Comparison of ENCODE assay signal across 8 cellular contexts in genomic region chr11:12599408-12600143, GRCh38.
A peak's percentile ranks its signal among the peaks of the same experiment; 100 is the strongest.
DNase-seq lines count a peak whose midpoint lies in the region; ATAC-seq and TF ChIP-seq lines count a peak whose summit lies in the region.

No MANE protein-coding gene starts in this region.

- peak; percentile 52 for DNase-seq in ELR (ENCODE audit: low read depth)
- DNase-seq in RPMI8226 = peak; percentile 50
- DNase-seq in astrocyte of the cerebellum (ENCODE audit: low read depth) = no peak
- DNase-seq in kidney epithelial cell (ENCODE audit: low read depth) = no peak
- peak; percentile 14 to 37 for DNase-seq in stimulated activated CD8-positive, alpha-beta memory T cell treated with anti-CD3 and anti-CD28 coated beads, Interleukin-2, amount 100 ng/mL, for 48 hours (ENCODE audit: low read depth in 2 of 2)
- DNase-seq in NCI-H2081 treated with DMSO at 0.1 percent for 48 hours (lab: John Stamatoyannopoulos, UW) = no peak
- no peak for DNase-seq in dedifferentiated amniotic fluid mesenchymal stem cell (ENCODE audit: extremely low spot score)

- in situ Hi-C loops in astrocyte of the cerebellum (cut with HindIII; ENCODE audit: low sequenced_read_pairs) = loop anchor here (5.0 kb wide), 1 partner anchor 47 kb away; no protein-coding TSS in a partner anchor

- peak; percentile 60 for TF ChIP-seq CTCF in astrocyte of the cerebellum (IDR thresholded peaks at IDR 0.05; ENCODE audit: low read depth, low read length, missing control alignments)
- TF ChIP-seq CTCF in kidney epithelial cell (IDR thresholded peaks at IDR 0.05; ENCODE audit: insufficient read depth, low read length, poor library complexity, severe bottlenecking) = peak; percentile 61

- ATAC-seq in HG02970 (IDR thresholded peaks at IDR 0.05; ENCODE audit: low FRiP score, unreplicated experiment) = peak; percentile 72

- no peaks in the 10 kb centered on the region for H3K36me3 ChIP-seq in kidney epithelial cell (ENCODE audit: control insufficient read depth, insufficient read depth, low read length)

- H3K4me3 ChIP-seq in astrocyte of the cerebellum (ENCODE audit: low read depth, low read length) (no peak overlapping the region), kidney epithelial cell (ENCODE audit: low read depth, low read length) (no peak overlapping the region)

- H3K27me3 ChIP-seq in kidney epithelial cell (ENCODE audit: control insufficient read depth, insufficient read depth, low read length) = no peaks in the 10 kb centered on the region

Comparison
In these comparisons a context has a peak if more than half of its experiments do, and no peak if none do; other contexts are left out.
1. DNase-seq: peak in ELR (single experiment), RPMI8226 (single experiment) and stimulated activated CD8-positive, alpha-beta memory T cell treated with anti-CD3 and anti-CD28 coated beads, Interleukin-2, amount 100 ng/mL, for 48 hours (2 of 2); none in astrocyte of the cerebellum (single experiment), kidney epithelial cell (single experiment), NCI-H2081 treated with DMSO at 0.1 percent for 48 hours (single experiment) and dedifferentiated amniotic fluid mesenchymal stem cell (single experiment).